In genomic region chr20:43322851-43323250, GRCh38 we compare ENCODE assay signal across 22 cellular contexts.
DNase-seq lines count a peak whose midpoint lies in the region; ATAC-seq and TF ChIP-seq lines count a peak whose summit lies in the region.
"Had no signal": no experiment of that assay in that cellular context is flagged by ENCODE, and none has a peak within 500 bp of the region (broad histone marks: within the 10 kb centered on the region; RNA-seq: fewer than 3 reads in every experiment).

No MANE protein-coding gene starts in this region.

- H3K4me3 ChIP-seq in AG10803 (ENCODE audit: low read length): no peak overlapping the region
- no peak overlapping the region for H3K4me3 ChIP-seq in epithelial cell of esophagus (ENCODE audit: low read length)
- no peak overlapping the region for H3K4me3 ChIP-seq in upper lobe of right lung
- H3K4me3 ChIP-seq: BLaER1, HAP-1, psoas muscle, thyroid gland had no signal

- no peak overlapping the region for H3K27ac ChIP-seq in upper lobe of right lung
- H3K27ac ChIP-seq: BLaER1, psoas muscle, thyroid gland had no signal

- peak; percentile 12 for DNase-seq in AG10803 (ENCODE audit: low read depth)
- peak; percentile 42 for DNase-seq in EH (ENCODE audit: low read depth)
- DNase-seq in NCI-H510A (lab: John Stamatoyannopoulos, UW): peak; percentile 2
- peak; percentile 2 for DNase-seq in epithelial cell of esophagus (ENCODE audit: low read depth)
- DNase-seq in HPDE6-E6E7 (ENCODE audit: extremely low spot score): no peak
- DNase-seq in upper lobe of right lung: no peak
- DNase-seq in T-helper 9 cell: no peak
- DNase-seq: activated CD4-positive, CD25-positive, alpha-beta regulatory T cell treated with anti-CD3 and anti-CD28 coated beads, Interleukin-2, amount 50 U/mL, for 72 hours; activated gamma-delta T cell; amniotic stem cell; DMS153; effector memory CD8-positive, alpha-beta T cell; hypothalamus; midbrain; psoas muscle; SHP77 treated with DMSO at 0.1 percent for 48 hours; stimulated activated CD4-positive, alpha-beta T cell treated with anti-CD3 and anti-CD28 coated beads, Interleukin-12 subunit alpha, Interleukin-12 subunit beta, amount 100 ng/mL, for 4 hours; thyroid gland had no signal

- no peaks in the 10 kb centered on the region for H3K4me1 ChIP-seq in upper lobe of right lung
- H3K4me1 ChIP-seq: BLaER1, HAP-1, psoas muscle, thyroid gland had no signal

- H3K9me3 ChIP-seq in upper lobe of right lung: no peaks in the 10 kb centered on the region
- H3K9me3 ChIP-seq: BLaER1, HAP-1, psoas muscle, thyroid gland had no signal

- no peaks in the 10 kb centered on the region for H3K27me3 ChIP-seq in upper lobe of right lung
- H3K27me3 ChIP-seq: BLaER1, thyroid gland had no signal

- intact Hi-C loops in upper lobe of right lung (cut with DNase I): no loop called here

- no peak for ATAC-seq in upper lobe of right lung
- no peak for ATAC-seq in HG03469 (IDR thresholded peaks at IDR 0.05; ENCODE audit: unreplicated experiment)
- ATAC-seq: effector memory CD8-positive, alpha-beta T cell; psoas muscle; stimulated activated effector memory CD8-positive, alpha-beta T cell treated with anti-CD3 and anti-CD28 coated beads, Interleukin-12 subunit alpha, Interleukin-12 subunit beta, amount 100 ng/mL, for 72 hours had no signal

- no peaks in the 10 kb centered on the region for H3K36me3 ChIP-seq in upper lobe of right lung
- H3K36me3 ChIP-seq: BLaER1, HAP-1, thyroid gland had no signal

- no peak for TF ChIP-seq CTCF in AG10803 (conservative IDR thresholded peaks at IDR 0.05; ENCODE audit: low read length)
- no peak for TF ChIP-seq CTCF in epithelial cell of esophagus (IDR thresholded peaks at IDR 0.05; ENCODE audit: insufficient read depth, low read depth, low read length, missing control alignments)
- no peak for TF ChIP-seq CTCF in upper lobe of right lung (IDR thresholded peaks at IDR 0.05)

Comparison
In these comparisons a context has a peak if more than half of its experiments do, and no peak if none do; other contexts are left out.
1. DNase-seq: peak in AG10803 (single experiment), EH (single experiment), NCI-H510A (single experiment) and epithelial cell of esophagus (single experiment); none in HPDE6-E6E7 (single experiment), upper lobe of right lung (single experiment) and T-helper 9 cell (single experiment).